21 cellular contexts compared by ENCODE assay signal in genomic region chr3:162082516-162082915, GRCh38.
"Had no signal": no experiment of that assay in that cellular context is flagged by ENCODE, and none has a peak within 500 bp of the region (broad histone marks: within the 10 kb centered on the region; RNA-seq: fewer than 3 reads in every experiment).

No MANE protein-coding gene starts in this region.

- H3K27me3 Mint-ChIP-seq: activated CD4-positive, alpha-beta T cell treated with anti-CD3 and anti-CD28 coated beads for 36 hours; activated naive CD8-positive, alpha-beta T cell treated with anti-CD3 and anti-CD28 coated beads, Interleukin-2, amount 10 ng/mL, durations not matched to agents 7 days and 5 days; progenitor cell of endocrine pancreas; type B pancreatic cell had no signal

- H3K4me3 ChIP-seq: left ventricle myocardium inferior, spleen, thoracic aorta, vagina had no signal

- H3K36me3 ChIP-seq: left ventricle myocardium inferior, spleen, thoracic aorta, vagina had no signal

- H3K27me3 ChIP-seq: spleen, vagina had no signal

- H3K36me3 Mint-ChIP-seq: activated naive CD8-positive, alpha-beta T cell treated with anti-CD3 and anti-CD28 coated beads, Interleukin-2, amount 10 ng/mL, durations not matched to agents 7 days and 5 days; natural killer cell; type B pancreatic cell; WTC11 had no signal

- DNase-seq: activated CD4-positive, alpha-beta T cell treated with anti-CD3 and anti-CD28 coated beads for 36 hours; activated CD4-positive, alpha-beta T cell treated with anti-CD3 and anti-CD28 coated beads, Interleukin-2, amount 50 U/mL, for 48 hours; activated naive CD4-positive, alpha-beta T cell treated with Interleukin-2 at 50 U/mL for 16 hours; activated naive CD8-positive, alpha-beta T cell treated with anti-CD3 and anti-CD28 coated beads, Interleukin-2, amount 10 ng/mL, durations not matched to agents 7 days and 5 days; activated T-cell treated with anti-CD3 and anti-CD28 coated beads, Interleukin-2, amount 50 U/mL, for 48 hours; amygdala; cerebellar nuclear complex; foreskin melanocyte; hippocampal formation; left ventricle myocardium inferior; midbrain; natural killer cell; spleen; stimulated activated CD4-positive, alpha-beta T cell treated with anti-CD3 and anti-CD28 coated beads, Interleukin-4, amount 100 ng/mL, for 24 hours; stimulated activated naive CD4-positive, alpha-beta T cell treated with Interleukin-2 at 50 U/mL for 16 hours; T1000 had no signal

- H3K4me3 Mint-ChIP-seq: activated CD4-positive, alpha-beta T cell treated with anti-CD3 and anti-CD28 coated beads for 36 hours; activated naive CD8-positive, alpha-beta T cell treated with anti-CD3 and anti-CD28 coated beads, Interleukin-2, amount 10 ng/mL, durations not matched to agents 7 days and 5 days; natural killer cell; type B pancreatic cell; WTC11 had no signal

- ATAC-seq: activated CD4-positive, alpha-beta T cell treated with anti-CD3 and anti-CD28 coated beads for 36 hours; natural killer cell; WTC11 had no signal

- H3K4me1 Mint-ChIP-seq: activated CD4-positive, alpha-beta T cell treated with anti-CD3 and anti-CD28 coated beads for 36 hours; activated naive CD8-positive, alpha-beta T cell treated with anti-CD3 and anti-CD28 coated beads, Interleukin-2, amount 10 ng/mL, durations not matched to agents 7 days and 5 days; natural killer cell; WTC11 had no signal

- H3K9me3 Mint-ChIP-seq: type B pancreatic cell had no signal

- H3K27ac Mint-ChIP-seq: activated CD4-positive, alpha-beta T cell treated with anti-CD3 and anti-CD28 coated beads for 36 hours; activated naive CD8-positive, alpha-beta T cell treated with anti-CD3 and anti-CD28 coated beads, Interleukin-2, amount 10 ng/mL, durations not matched to agents 7 days and 5 days; natural killer cell; progenitor cell of endocrine pancreas; type B pancreatic cell; WTC11 had no signal
